Comparison of ENCODE assay signal across 8 cellular contexts in genomic region chr9:128066713-128067621, GRCh38. TPM values are rescaled to one million over a fixed set of nuclear protein-coding genes. Genes with fewer than 3 reads are reported as not detected.
DNase-seq lines count a peak whose midpoint lies in the region; ATAC-seq and TF ChIP-seq lines count a peak whose summit lies in the region.

A gene with protein sequence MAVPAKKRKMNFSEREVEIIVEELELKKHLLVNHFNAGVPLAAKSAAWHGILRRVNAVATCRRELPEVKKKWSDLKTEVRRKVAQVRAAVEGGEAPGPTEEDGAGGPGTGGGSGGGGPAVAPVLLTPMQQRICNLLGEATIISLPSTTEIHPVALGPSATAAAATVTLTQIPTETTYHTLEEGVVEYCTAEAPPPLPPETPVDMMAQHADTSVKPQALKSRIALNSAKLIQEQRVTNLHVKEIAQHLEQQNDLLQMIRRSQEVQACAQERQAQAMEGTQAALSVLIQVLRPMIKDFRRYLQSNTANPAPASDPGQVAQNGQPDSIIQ (minus strand): TSS chr9:128067320. CDS start chr9:128067101, 219 bp downstream.

- H3K9me2 ChIP-seq in SU-DHL-6 (replicated peaks; ENCODE audit: insufficient read depth, low read length), result no peaks in the 10 kb centered on the region

- H3K4me1 ChIP-seq in ovary (ENCODE audit: insufficient read depth) (peaks cover 15% of the 10 kb centered on the region), tibial artery (peaks cover 6 to 48% (median 39%) of the 10 kb centered on the region in 4 donors)

- TF ChIP-seq CTCF in GM10266 (IDR thresholded peaks at IDR 0.05; ENCODE audit: control insufficient read depth, insufficient read depth, low read depth, missing control alignments) (no peak), SU-DHL-6 (IDR thresholded peaks at IDR 0.05; ENCODE audit: insufficient read depth, low read length, poor library complexity, severe bottlenecking) (no peak), ovary (IDR thresholded peaks at IDR 0.05) (peak in 1 of 3 donors; percentile 27), tibial artery (IDR thresholded peaks at IDR 0.05) (no peak)

- peak within 1 kb of the TSS; percentile 87 for H3K9ac ChIP-seq in SU-DHL-6 (ENCODE audit: low read length)

- H3K36me3 ChIP-seq in SU-DHL-6 (ENCODE audit: low read length) (no peaks in the 10 kb centered on the region), ovary (no peaks in the 10 kb centered on the region), tibial artery (peaks cover 11 to 19% (median 18%) of the 10 kb centered on the region in 3 donors)

- H3K27me3 Mint-ChIP-seq in activated naive CD8-positive, alpha-beta T cell treated with anti-CD3 and anti-CD28 coated beads, Interleukin-2, amount 10 ng/mL, durations not matched to agents 7 days and 5 days, result no peaks in the 10 kb centered on the region

- peaks cover 21% of the 10 kb centered on the region for H3F3A ChIP-seq in SU-DHL-6 (ENCODE audit: insufficient read depth)

- POLR2A ChIA-PET in activated naive CD8-positive, alpha-beta T cell treated with anti-CD3 and anti-CD28 coated beads, Interleukin-2, amount 10 ng/mL, durations not matched to agents 7 days and 5 days (lab: Charles Lee), result interaction anchor here (0.6 to 3.4 kb wide), 14 partner anchors 9 to 163 kb away, joined by 3 to 22 read pairs (median 5); no protein-coding TSS in a partner anchor

- no peaks in the 10 kb centered on the region for H3K9me3 Mint-ChIP-seq in activated naive CD8-positive, alpha-beta T cell treated with anti-CD3 and anti-CD28 coated beads, Interleukin-2, amount 10 ng/mL, durations not matched to agents 7 days and 5 days

- 31 to 35% (median 32%) methylated on average over 51 to 53 of the region's 53 CpGs for whole genome bisulfite sequencing in ovary, 3 donors

- ATAC-seq in HG02642 (IDR thresholded peaks at IDR 0.05; ENCODE audit: poor library complexity, unreplicated experiment) (peak; percentile 64), Right ventricle myocardium inferior (peak; percentile 87)
- ATAC-seq in activated naive CD8-positive, alpha-beta T cell treated with anti-CD3 and anti-CD28 coated beads, Interleukin-2, amount 10 ng/mL, durations not matched to agents 7 days and 5 days (ENCODE audit: low read depth), result peak; percentile 75

- H3K4me2 ChIP-seq in SU-DHL-6 (ENCODE audit: low read depth, low read length, poor library complexity, severe bottlenecking), result peak within 1 kb of the TSS; percentile 94

- peak; percentile 30 for TF ChIP-seq POLR2A in ovary (IDR thresholded peaks at IDR 0.05)

- H2AFZ ChIP-seq in SU-DHL-6 (ENCODE audit: low read depth, low read length, severe bottlenecking), result peak within 1 kb of the TSS; percentile 52

- H3K27me3 ChIP-seq in SU-DHL-6 (ENCODE audit: low read length) (no peaks in the 10 kb centered on the region), ovary (no peaks in the 10 kb centered on the region), tibial artery (no peaks in the 10 kb centered on the region)

- peak; percentile 92 for TF ChIP-seq EP300 in ovary (IDR thresholded peaks at IDR 0.05)

- H3K4me1 Mint-ChIP-seq in activated naive CD8-positive, alpha-beta T cell treated with anti-CD3 and anti-CD28 coated beads, Interleukin-2, amount 10 ng/mL, durations not matched to agents 7 days and 5 days, result peaks cover 34% of the 10 kb centered on the region

- H3K79me2 ChIP-seq in SU-DHL-6 (ENCODE audit: insufficient read depth, low read length), result peaks cover 50% of the 10 kb centered on the region

- H3K9me3 ChIP-seq in SU-DHL-6 (ENCODE audit: insufficient read depth, low read length) (no peaks in the 10 kb centered on the region), ovary (no peaks in the 10 kb centered on the region), tibial artery (no peaks in the 10 kb centered on the region)

- peak within 1 kb of the TSS; percentile 94 for H3K4me3 Mint-ChIP-seq in activated naive CD8-positive, alpha-beta T cell treated with anti-CD3 and anti-CD28 coated beads, Interleukin-2, amount 10 ng/mL, durations not matched to agents 7 days and 5 days

- peaks cover 9% of the 10 kb centered on the region for H3K36me3 Mint-ChIP-seq in activated naive CD8-positive, alpha-beta T cell treated with anti-CD3 and anti-CD28 coated beads, Interleukin-2, amount 10 ng/mL, durations not matched to agents 7 days and 5 days

- intact Hi-C loops in Right ventricle myocardium inferior (cut with DNase I), result no loop called here
- intact Hi-C loops in ovary (cut with DNase I), result no loop called here
- intact Hi-C loops in tibial artery (cut with DNase I; ENCODE audit: low total_unique reads), result no loop called here

- no peaks in the 10 kb centered on the region for H4K20me1 ChIP-seq in SU-DHL-6 (ENCODE audit: low read depth, low read length)

- H3K4me3 ChIP-seq in SU-DHL-6 (ENCODE audit: insufficient read depth, low read length, poor library complexity, severe bottlenecking) (peak within 1 kb of the TSS; percentile 76), ovary (peak within 1 kb of the TSS; percentile 88), tibial artery (peak within 1 kb of the TSS; percentile 89 to 98)

- peak within 1 kb of the TSS; percentile 91 for H3K27ac ChIP-seq in SU-DHL-6 (ENCODE audit: low read depth, low read length)
- H3K27ac ChIP-seq in ovary, result peak within 1 kb of the TSS; percentile 91 to 96
- H3K27ac ChIP-seq in tibial artery, result peak within 1 kb of the TSS; percentile 95

- H3K27ac Mint-ChIP-seq in activated naive CD8-positive, alpha-beta T cell treated with anti-CD3 and anti-CD28 coated beads, Interleukin-2, amount 10 ng/mL, durations not matched to agents 7 days and 5 days, result peak within 1 kb of the TSS; percentile 81

- DNase-seq in GM10266 (ENCODE audit: extremely low spot score) (peak; percentile 97), NCI-H1105 treated with DMSO at 0.1 percent for 48 hours (lab: John Stamatoyannopoulos, UW) (peak; percentile 98), Right ventricle myocardium inferior (ENCODE audit: missing footprints) (peak; percentile 96), ovary (peak; percentile 96 to 98 (median 98)), tibial artery (peak; percentile 97 to 99)
- peak; percentile 94 for DNase-seq in activated naive CD8-positive, alpha-beta T cell treated with anti-CD3 and anti-CD28 coated beads, Interleukin-2, amount 10 ng/mL, durations not matched to agents 7 days and 5 days

RNA-seq across cellular contexts. Expression of the gene that starts here (rescaled TPM):
- 10 to 100 TPM; 11.8 to 13.2 TPM for total RNA-seq in activated naive CD8-positive, alpha-beta T cell treated with anti-CD3 and anti-CD28 coated beads, Interleukin-2, amount 10 ng/mL, durations not matched to agents 7 days and 5 days
- total RNA-seq in Right ventricle myocardium inferior, result 5.1 TPM
- 10 to 100 TPM in 1 of 7 donors, 1 to 10 TPM in 6; 4.1 to 10.9 (median 5.9) TPM for total RNA-seq in ovary
- 1 to 10 TPM; 6.6 to 9.0 TPM for polyA plus RNA-seq in ovary

Comparison
In these comparisons a context has a peak if more than half of its experiments do, and no peak if none do; other contexts are left out.
1. Peak in every context shown above with its lines: DNase-seq, ATAC-seq, H3K4me3 ChIP-seq and H3K27ac ChIP-seq.